8 cellular contexts compared by ENCODE assay signal in the genomic region with DNA sequence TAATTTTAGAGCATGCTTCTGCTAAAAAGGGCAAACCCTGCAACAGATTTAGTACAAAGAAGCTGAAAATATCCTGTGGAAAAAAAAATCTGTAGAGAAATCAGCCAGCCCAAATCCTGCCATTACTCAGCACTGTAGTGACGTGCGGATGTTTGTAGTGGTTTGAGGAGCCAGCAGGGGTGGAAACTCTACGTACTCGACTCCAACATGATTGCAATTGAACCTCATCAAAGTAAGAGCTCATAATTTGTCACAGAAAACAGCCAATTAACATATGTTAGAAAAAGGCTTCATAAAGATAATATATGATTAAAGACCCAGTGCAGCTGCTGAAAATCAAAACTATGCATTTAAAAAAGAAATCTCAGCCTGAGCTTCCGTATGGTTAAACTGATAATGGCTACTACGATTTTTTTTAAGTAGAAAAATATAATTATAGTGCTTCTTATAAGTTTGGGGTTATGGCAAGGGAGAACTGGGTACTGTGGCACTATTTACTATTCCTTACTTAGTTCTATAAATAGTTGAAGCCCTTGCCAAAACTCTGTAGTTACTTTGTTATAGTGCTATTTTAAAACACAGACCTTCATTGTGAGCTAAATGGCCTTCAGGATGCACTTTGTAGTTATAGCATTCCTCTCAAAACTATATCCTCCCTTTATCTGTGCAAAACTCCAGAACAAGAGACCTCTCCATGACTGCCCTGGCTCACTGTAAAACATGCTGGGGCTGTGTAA. TPM values are rescaled to one million over a fixed set of nuclear protein-coding genes. Genes with fewer than 3 reads are reported as not detected.
DNase-seq lines count a peak whose midpoint lies in the region; ATAC-seq and TF ChIP-seq lines count a peak whose summit lies in the region.

No MANE protein-coding gene starts in this region.

- peaks cover 5% of the 10 kb centered on the region; the same call in 1 of the 2 replicates for H4K20me1 ChIP-seq in MM.1S (ENCODE audit: insufficient read depth, low read length)

- peak overlapping the region; percentile 96 for H3K4me2 ChIP-seq in MM.1S (ENCODE audit: low read depth, low read length)

- H3K79me2 ChIP-seq in MM.1S (ENCODE audit: low read length) = peaks cover 99% of the 10 kb centered on the region

- peaks cover 64% of the 10 kb centered on the region for H3F3A ChIP-seq in MM.1S (ENCODE audit: insufficient read depth, low read length)

- no peak overlapping the region for H2AFZ ChIP-seq in MM.1S (ENCODE audit: low read length)

- intact Hi-C loops in testis (cut with DNase I; ENCODE audit: low total_unique reads) = no loop called here

- no peaks in the 10 kb centered on the region for H3K27me3 ChIP-seq in MM.1S (replicated peaks; ENCODE audit: insufficient read depth, low read length)
- no peaks in the 10 kb centered on the region for H3K27me3 ChIP-seq in testis

- TF ChIP-seq CTCF in AG09319 (IDR thresholded peaks at IDR 0.05; ENCODE audit: low read depth, low read length) (no peak; the same call in 1 of the 2 replicates), MM.1S (IDR thresholded peaks at IDR 0.05; ENCODE audit: low read length) (no peak), astrocyte of the cerebellum (IDR thresholded peaks at IDR 0.05; ENCODE audit: low read depth, low read length, missing control alignments) (no peak), testis (IDR thresholded peaks at IDR 0.05) (no peak)

- TF ChIP-seq POLR2A in testis (IDR thresholded peaks at IDR 0.05) = no peak

- H3K36me3 ChIP-seq in MM.1S (replicated peaks; ENCODE audit: insufficient read depth, low read length) (no peaks in the 10 kb centered on the region; the same call in 1 of the 2 replicates), testis (ENCODE audit: low read depth, missing control alignments) (no peaks in the 10 kb centered on the region)

- in situ Hi-C loops in astrocyte of the cerebellum (cut with HindIII; ENCODE audit: low sequenced_read_pairs) = no loop called here

- peak; percentile 37 for ATAC-seq in GM19463 (IDR thresholded peaks at IDR 0.05; ENCODE audit: unreplicated experiment)

- peak overlapping the region; percentile 88 for H3K9ac ChIP-seq in MM.1S (ENCODE audit: low read length)

- DNase-seq in AG09319 (ENCODE audit: extremely low read depth, low read depth) (peak; percentile 5), MM.1S (peak; percentile 52), astrocyte of the cerebellum (ENCODE audit: low read depth) (peak; percentile 66), mucosa of gallbladder (ENCODE audit: low spot score) (peak; percentile 47), testis (peak; percentile 57), NCI-H187 treated with DMSO at 0.1 percent for 48 hours (lab: John Stamatoyannopoulos, UW) (no peak), kidney glomerular epithelial cell (lab: John Stamatoyannopoulos, UW) (no peak)

- H3K4me3 ChIP-seq in MM.1S (ENCODE audit: low read length) (peak overlapping the region; percentile 18; the same call in 1 of the 2 replicates), astrocyte of the cerebellum (ENCODE audit: low read depth, low read length) (no peak overlapping the region), testis (no peak overlapping the region)

- H3K9me3 ChIP-seq in MM.1S (replicated peaks; ENCODE audit: insufficient read depth, low read length) = no peaks in the 10 kb centered on the region
- H3K9me3 ChIP-seq in testis = no peaks in the 10 kb centered on the region

- 22% methylated on average over 6 of the region's 6 CpGs for WGBS in testis, 2 donors

- H3K27ac ChIP-seq in MM.1S (ENCODE audit: low read length) (peak overlapping the region; percentile 97), testis (peak overlapping the region; percentile 77 to 84)

- no peaks in the 10 kb centered on the region for H3K9me2 ChIP-seq in MM.1S (replicated peaks; ENCODE audit: insufficient read depth, low read length)

- peaks cover 55% of the 10 kb centered on the region for H3K4me1 ChIP-seq in MM.1S (ENCODE audit: low read length)
- H3K4me1 ChIP-seq in testis = peaks cover 47% of the 10 kb centered on the region

RNA-seq across cellular contexts. Expression of gene MEF2C, which starts 49.4 kb away (rescaled TPM):
- total RNA-seq in mucosa of gallbladder = 56.9 TPM
- total RNA-seq in testis = 10 to 100 TPM; 19.9 to 53.1 TPM
- 18.3 TPM for polyA plus RNA-seq in testis (ENCODE audit: insufficient read depth, low read depth, low replicate concordance)

Comparison
In these comparisons a context has a peak if more than half of its experiments do, and no peak if none do; other contexts are left out.
1. DNase-seq: peak in AG09319 (single experiment), MM.1S (single experiment), astrocyte of the cerebellum (single experiment), mucosa of gallbladder (single experiment) and testis (single experiment); none in NCI-H187 treated with DMSO at 0.1 percent for 48 hours (single experiment) and kidney glomerular epithelial cell (single experiment).